ENCODE assay signal across 18 cellular contexts in genomic region chr4:170805352-170805751, GRCh38.
A peak's percentile ranks its signal among the peaks of the same experiment; 100 is the strongest.
DNase-seq lines count a peak whose midpoint lies in the region; ATAC-seq, FAIRE-seq and TF ChIP-seq lines count a peak whose summit lies in the region.
"Had no signal": no experiment of that assay in that cellular context is flagged by ENCODE, and none has a peak within 500 bp of the region (broad histone marks: within the 10 kb centered on the region; RNA-seq: fewer than 3 reads in every experiment).

No MANE protein-coding gene starts in this region.

- TF ChIP-seq EP300 in HepG2 (IDR thresholded peaks at IDR 0.05; ENCODE audit: low read depth in 2 of 2, low read length in 2 of 2) (no peak), HepG2 (CRISPR knock-in tag; IDR thresholded peaks at IDR 0.05; ENCODE audit: borderline replicate concordance) (no peak)

- no peak overlapping the region for H3K27ac ChIP-seq in WERI-Rb-1
- H3K27ac ChIP-seq in HepG2 (ENCODE audit: extremely low read length, insufficient read depth, low read length), result no peak overlapping the region
- H3K27ac ChIP-seq in osteoblast (ENCODE audit: low read depth, low read length), result no peak overlapping the region
- H3K27ac ChIP-seq: 22Rv1, HL-60, RWPE1 had no signal

- H3K79me2 ChIP-seq in HepG2 (ENCODE audit: insufficient read depth, low read length) (no peaks in the 10 kb centered on the region), osteoblast (ENCODE audit: insufficient read depth, low read length) (no peaks in the 10 kb centered on the region)

- DNase-seq in DMS 273 (lab: John Stamatoyannopoulos, UW; ENCODE audit: unreplicated experiment), result peak; percentile 4
- no peak for DNase-seq in DMS 273 treated with DMSO at 0.1 percent for 48 hours (lab: John Stamatoyannopoulos, UW)
- DNase-seq in HEK293T (ENCODE audit: extremely low spot score), result peak; percentile 13
- peak; percentile 30 for DNase-seq in WERI-Rb-1
- DNase-seq in HepG2 (ENCODE audit: low spot score), result peak; percentile 1
- DNase-seq in NCI-H2081 (lab: John Stamatoyannopoulos, UW), result no peak
- no peak for DNase-seq in osteoblast (ENCODE audit: insufficient read length, low spot score, missing footprints)
- DNase-seq: CD8-positive, alpha-beta memory T cell; NCI-H1417; NCI-H1930; NCI-H510A; NK-92 treated with Interleukin-12 subunit alpha and Interleukin-12 subunit beta, amount 100 ng/mL, for 24 hours had no signal

- BruUV-seq in HepG2 (replicated peaks; lab: Mats Ljungman, UMichigan), result no TSS peak

- CTCF ChIA-PET in HEK293T (lab: Yijun Ruan, JAX) (no interaction called here), HepG2 (lab: Yijun Ruan, JAX; ENCODE audit: low intra/inter-chr PET ratio, low total read pairs) (no interaction called here)

- POLR2A ChIA-PET in HEK293T (lab: Yijun Ruan, JAX), result no interaction called here
- POLR2A ChIA-PET in HepG2 (lab: Yijun Ruan, JAX), result no interaction called here

- H3K9ac ChIP-seq in HepG2 (ENCODE audit: insufficient read depth, low read depth, low read length), result no peak overlapping the region

- H3K4me2 ChIP-seq in HepG2 (ENCODE audit: low read depth, low read length), result no peak overlapping the region
- no peak overlapping the region for H3K4me2 ChIP-seq in osteoblast (ENCODE audit: insufficient read depth, low read length)

- H3K4me1 ChIP-seq in HepG2 (ENCODE audit: insufficient read depth, low read length) (no peaks in the 10 kb centered on the region), osteoblast (ENCODE audit: insufficient read depth, low read length) (no peaks in the 10 kb centered on the region)
- H3K4me1 ChIP-seq: HAP-1 had no signal

- H3K4me3 ChIP-seq in WERI-Rb-1 (ENCODE audit: low read depth, low read length) (no peak overlapping the region), HepG2 (replicated peaks in 1 of 3; ENCODE audit: insufficient read depth in 1 of 3, low read depth in 2 of 3, low read length in 3 of 3) (no peak overlapping the region), osteoblast (ENCODE audit: insufficient read depth, low read length) (no peak overlapping the region)
- H3K4me3 ChIP-seq: HAP-1 had no signal

- H2AFZ ChIP-seq in HepG2 (ENCODE audit: low read length) (no peak overlapping the region), osteoblast (ENCODE audit: low read length) (no peak overlapping the region)

- H4K20me1 ChIP-seq in HepG2 (ENCODE audit: insufficient read depth, low read length) (no peaks in the 10 kb centered on the region), osteoblast (ENCODE audit: insufficient read depth, low read length) (no peaks in the 10 kb centered on the region)

- intact Hi-C loops in HepG2 (cut with micrococcal nuclease; ENCODE audit: unreplicated experiment), result no loop called here

- H3K9me3 ChIP-seq in WERI-Rb-1 (ENCODE audit: severe bottlenecking) (no peaks in the 10 kb centered on the region), HepG2 (ENCODE audit: low read length) (no peaks in the 10 kb centered on the region), osteoblast (ENCODE audit: low read depth, low read length) (no peaks in the 10 kb centered on the region)
- H3K9me3 ChIP-seq: HAP-1 had no signal

- no peaks in the 10 kb centered on the region for H3K36me3 ChIP-seq in WERI-Rb-1
- no peaks in the 10 kb centered on the region for H3K36me3 ChIP-seq in HepG2 (replicated peaks in 1 of 2; ENCODE audit: control insufficient read depth in 1 of 2, insufficient read depth in 2 of 2, low read length in 2 of 2)
- no peaks in the 10 kb centered on the region for H3K36me3 ChIP-seq in osteoblast (ENCODE audit: insufficient read depth, low read length)
- H3K36me3 ChIP-seq: HAP-1 had no signal

- TF ChIP-seq POLR2A in HepG2 (IDR thresholded peaks at IDR 0.05; ENCODE audit: insufficient read depth in 1 of 2, low read depth in 2 of 2, low read length in 2 of 2), result no peak

- 20% methylated on average over 6 of the region's 7 CpGs for WGBS in HepG2 (ENCODE audit: low lambda C conversion rate)

- TF ChIP-seq RAD21 in HepG2 (CRISPR knock-in tag; IDR thresholded peaks at IDR 0.05), result no peak

- peak; percentile 54; the same call in 2 of the 3 replicates for ATAC-seq in HepG2
- ATAC-seq in HG02870 (IDR thresholded peaks at IDR 0.05; ENCODE audit: unreplicated experiment), result no peak

- TF ChIP-seq CTCF in WERI-Rb-1 (IDR thresholded peaks at IDR 0.05; ENCODE audit: low read depth, low read length) (no peak), HepG2 (CRISPR knock-in tag; IDR thresholded peaks at IDR 0.05) (no peak), osteoblast (IDR thresholded peaks at IDR 0.05; ENCODE audit: extremely low read depth, low read depth, low read length) (no peak)

- FAIRE-seq in HepG2 (lab: Jason Lieb, UNC), result no peak
- FAIRE-seq: HTR-8/SVneo had no signal

- in situ Hi-C loops in HepG2 (cut with HindIII; ENCODE audit: extremely low pct_ligation_motif_present, low pct_unique_long_range_greater_than_20kb), result no loop called here

- H3K27me3 ChIP-seq in WERI-Rb-1 (ENCODE audit: insufficient read depth, low read depth, severe bottlenecking) (no peaks in the 10 kb centered on the region), HepG2 (ENCODE audit: control insufficient read depth in 1 of 2, insufficient read depth in 2 of 2, low read length in 2 of 2) (no peaks in the 10 kb centered on the region), osteoblast (ENCODE audit: insufficient read depth, low read length) (no peaks in the 10 kb centered on the region)

TF ChIP-seq in HEK293T, 16 proteins besides CTCF, POLR2A, EP300 and RAD21:
- TF ChIP-seq ZNF384 (IDR thresholded peaks at IDR 0.05) (no peak), ELF4 (IDR thresholded peaks at IDR 0.05) (no peak), LEF1 (IDR thresholded peaks at IDR 0.05; ENCODE audit: borderline replicate concordance) (no peak), BHLHE40 (IDR thresholded peaks at IDR 0.05; ENCODE audit: borderline replicate concordance) (no peak), HDGF (IDR thresholded peaks at IDR 0.05; ENCODE audit: borderline replicate concordance) (no peak), PKNOX1 (IDR thresholded peaks at IDR 0.05) (no peak), FOXK2 (IDR thresholded peaks at IDR 0.05) (no peak), FOXA1 (IDR thresholded peaks at IDR 0.05) (no peak), L3MBTL2 (conservative IDR thresholded peaks at IDR 0.05) (no peak), CTBP1 (IDR thresholded peaks at IDR 0.05; ENCODE audit: borderline replicate concordance) (no peak), SUZ12 (IDR thresholded peaks at IDR 0.05) (no peak), FOXM1 (IDR thresholded peaks at IDR 0.05; ENCODE audit: borderline replicate concordance) (no peak), TARDBP (IDR thresholded peaks at IDR 0.05) (no peak), SP1 (IDR thresholded peaks at IDR 0.05) (no peak), NFRKB (IDR thresholded peaks at IDR 0.05) (no peak), ARNT (IDR thresholded peaks at IDR 0.05) (no peak)

TF ChIP-seq in HepG2, 621 proteins besides CTCF, POLR2A, EP300 and RAD21:
- no peak for TF ChIP-seq ZNF549 (CRISPR knock-in tag; IDR thresholded peaks at IDR 0.05)
- no peak for TF ChIP-seq FOXM1 (CRISPR knock-in tag; IDR thresholded peaks at IDR 0.05)
- TF ChIP-seq ATF6 (CRISPR knock-in tag; conservative IDR thresholded peaks at IDR 0.05), result no peak
- no peak for TF ChIP-seq ZNF790 (CRISPR knock-in tag; IDR thresholded peaks at IDR 0.05; ENCODE audit: borderline replicate concordance)
- TF ChIP-seq ZNF839 (CRISPR knock-in tag; IDR thresholded peaks at IDR 0.05; ENCODE audit: borderline replicate concordance), result no peak
- TF ChIP-seq ZNF674 (CRISPR knock-in tag; IDR thresholded peaks at IDR 0.05; ENCODE audit: low read depth), result no peak
- no peak for TF ChIP-seq ZNF572 (CRISPR knock-in tag; IDR thresholded peaks at IDR 0.05)
- TF ChIP-seq FOXJ3 (CRISPR knock-in tag; IDR thresholded peaks at IDR 0.05; ENCODE audit: borderline replicate concordance), result no peak
- TF ChIP-seq MAFK (conservative IDR thresholded peaks at IDR 0.05 in 1 of 2, IDR thresholded peaks at IDR 0.05 in 1 of 2; ENCODE audit: low read length in 2 of 2), result no peak
- TF ChIP-seq CREB1 (IDR thresholded peaks at IDR 0.05), result no peak
- TF ChIP-seq CREB1 (CRISPR knock-in tag; IDR thresholded peaks at IDR 0.05), result no peak
- TF ChIP-seq ZNF619 (CRISPR knock-in tag; IDR thresholded peaks at IDR 0.05), result no peak
- TF ChIP-seq TEAD2 (CRISPR knock-in tag; IDR thresholded peaks at IDR 0.05), result no peak
- no peak for TF ChIP-seq PPARG (CRISPR knock-in tag; conservative IDR thresholded peaks at IDR 0.05)
- no peak for TF ChIP-seq SP2 (CRISPR knock-in tag; IDR thresholded peaks at IDR 0.05)
- no peak for TF ChIP-seq ZNF230 (CRISPR knock-in tag; IDR thresholded peaks at IDR 0.05)
TF ChIP-seq in HepG2: peak in this region for 0.

Comparison
In these comparisons a context has a peak if more than half of its experiments do, and no peak if none do; other contexts are left out.
1. DNase-seq: peak in DMS 273 (single experiment), HEK293T (single experiment), WERI-Rb-1 (single experiment) and HepG2 (single experiment); none in DMS 273 treated with DMSO at 0.1 percent for 48 hours (single experiment), NCI-H2081 (0 of 2) and osteoblast (single experiment).